ENCODE assay signal across 23 cellular contexts in the genomic region with DNA sequence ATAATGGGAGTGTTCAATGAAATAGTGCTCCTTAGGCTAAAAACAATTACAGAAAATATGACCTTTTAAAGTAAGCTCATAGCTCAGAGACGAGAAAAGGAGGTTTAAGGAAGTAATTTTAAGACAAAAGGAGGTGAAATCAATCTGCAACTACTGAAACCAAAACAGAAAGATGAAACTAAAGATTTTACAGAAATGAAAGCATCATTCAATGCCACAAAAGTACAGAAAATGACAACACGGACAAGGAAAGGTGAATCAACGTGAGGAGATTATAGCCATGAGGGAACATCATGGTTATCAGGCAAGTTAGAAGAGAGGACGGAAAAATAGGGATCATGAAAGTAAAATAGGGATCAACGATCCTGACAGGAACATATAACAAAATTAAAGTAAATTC.
DNase-seq lines count a peak whose midpoint lies in the region; ATAC-seq lines count a peak whose summit lies in the region.
"Had no signal": no experiment of that assay in that cellular context is flagged by ENCODE, and none has a peak within 500 bp of the region (broad histone marks: within the 10 kb centered on the region; RNA-seq: fewer than 3 reads in every experiment).

No MANE protein-coding gene starts in this region.

- intact Hi-C loops in left cardiac atrium (cut with DNase I): no loop called here

- ATAC-seq in GM19035 (IDR thresholded peaks at IDR 0.05; ENCODE audit: unreplicated experiment) (peak; percentile 64), HG02973 (IDR thresholded peaks at IDR 0.05; ENCODE audit: unreplicated experiment) (peak; percentile 82), HG02798 (IDR thresholded peaks at IDR 0.05; ENCODE audit: poor library complexity, unreplicated experiment) (no peak), left cardiac atrium (no peak), esophagus mucosa (no peak)
- ATAC-seq in activated CD4-positive, CD25-positive, alpha-beta regulatory T cell treated with anti-CD3 and anti-CD28 coated beads, Interleukin-2, amount 50 U/mL, for 24 hours: no peak
- ATAC-seq: HCT116, natural killer cell, PC-3 had no signal

- DNase-seq in MV-4-11 (lab: John Stamatoyannopoulos, UW): peak; percentile 44
- no peak for DNase-seq in left cardiac atrium
- DNase-seq: activated B cell treated with CpG ODN at 0.5 μM for 24 hours; activated gamma-delta T cell; activated naive CD8-positive, alpha-beta T cell treated with anti-CD3 and anti-CD28 coated beads, Interleukin-2, amount 10 ng/mL, durations not matched to agents 7 days and 5 days; activated T-cell treated with anti-CD3 and anti-CD28 coated beads, Interleukin-2, amount 50 U/mL, for 24 hours; colonic mucosa; DMS153; effector CD4-positive, alpha-beta T cell; hippocampal formation; Kasumi-1; natural killer cell; NCI-H774; PC-3; sigmoid colon; stimulated activated CD4-positive, alpha-beta T cell treated with anti-CD3 and anti-CD28 coated beads, Interleukin-12 subunit alpha, Interleukin-12 subunit beta, amount 100 ng/mL, for 4 hours; stimulated activated CD4-positive, alpha-beta T cell treated with anti-CD3 and anti-CD28 coated beads, Interleukin-2, amount 100 ng/mL, for 48 hours had no signal

Comparison
In these comparisons a context has a peak if more than half of its experiments do, and no peak if none do; other contexts are left out.
1. ATAC-seq: peak in GM19035 (single experiment) and HG02973 (single experiment); none in HG02798 (single experiment), activated CD4-positive, CD25-positive, alpha-beta regulatory T cell treated with anti-CD3 and anti-CD28 coated beads, Interleukin-2, amount 50 U/mL, for 24 hours (0 of 2), left cardiac atrium (0 of 2) and esophagus mucosa (single experiment).